ENCODE assay signal across 1 cellular context in the genomic region with DNA sequence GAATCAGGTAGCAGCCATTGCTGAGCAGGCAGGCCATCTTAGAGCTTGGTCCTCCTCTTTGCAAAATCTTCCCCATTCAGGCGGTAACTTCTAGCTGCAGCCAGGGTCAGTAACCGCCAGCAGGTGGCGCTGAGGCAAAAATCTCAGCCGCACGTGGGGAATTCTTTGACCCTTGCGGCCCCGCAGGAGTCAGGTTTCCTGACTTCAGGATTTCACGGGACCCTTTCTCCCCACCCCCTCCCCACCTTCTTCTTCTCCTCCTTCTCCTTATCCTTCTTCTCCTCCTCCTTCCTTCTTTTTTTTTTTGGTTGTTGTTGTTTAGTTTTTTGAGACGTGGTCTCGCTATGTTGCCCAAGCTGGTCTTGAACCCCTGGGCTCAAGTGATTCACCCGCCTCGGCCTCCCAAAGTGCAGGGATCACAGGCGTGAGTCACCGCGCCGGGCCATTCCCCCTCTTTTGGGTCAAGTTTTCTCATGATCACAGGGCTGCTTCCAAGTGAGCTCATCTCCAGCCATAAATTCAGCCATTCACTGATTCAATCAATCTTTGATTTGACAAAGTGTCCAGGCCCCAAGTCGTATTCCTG.
TF ChIP-seq lines count a peak whose summit lies in the region.

No MANE protein-coding gene starts in this region.

TF ChIP-seq in K562, 482 proteins besides CTCF, POLR2A, EP300 and RAD21 (continued from another document and continues in another):
- TF ChIP-seq, protein P1, sequence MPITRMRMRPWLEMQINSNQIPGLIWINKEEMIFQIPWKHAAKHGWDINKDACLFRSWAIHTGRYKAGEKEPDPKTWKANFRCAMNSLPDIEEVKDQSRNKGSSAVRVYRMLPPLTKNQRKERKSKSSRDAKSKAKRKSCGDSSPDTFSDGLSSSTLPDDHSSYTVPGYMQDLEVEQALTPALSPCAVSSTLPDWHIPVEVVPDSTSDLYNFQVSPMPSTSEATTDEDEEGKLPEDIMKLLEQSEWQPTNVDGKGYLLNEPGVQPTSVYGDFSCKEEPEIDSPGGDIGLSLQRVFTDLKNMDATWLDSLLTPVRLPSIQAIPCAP (CRISPR knock-in tag; IDR thresholded peaks at IDR 0.05; ENCODE audit: borderline replicate concordance): no peak
- TF ChIP-seq, protein P2, sequence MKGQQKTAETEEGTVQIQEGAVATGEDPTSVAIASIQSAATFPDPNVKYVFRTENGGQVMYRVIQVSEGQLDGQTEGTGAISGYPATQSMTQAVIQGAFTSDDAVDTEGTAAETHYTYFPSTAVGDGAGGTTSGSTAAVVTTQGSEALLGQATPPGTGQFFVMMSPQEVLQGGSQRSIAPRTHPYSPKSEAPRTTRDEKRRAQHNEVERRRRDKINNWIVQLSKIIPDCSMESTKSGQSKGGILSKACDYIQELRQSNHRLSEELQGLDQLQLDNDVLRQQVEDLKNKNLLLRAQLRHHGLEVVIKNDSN (CRISPR knock-in tag; IDR thresholded peaks at IDR 0.05): peak; percentile 62
- TF ChIP-seq, protein P3, sequence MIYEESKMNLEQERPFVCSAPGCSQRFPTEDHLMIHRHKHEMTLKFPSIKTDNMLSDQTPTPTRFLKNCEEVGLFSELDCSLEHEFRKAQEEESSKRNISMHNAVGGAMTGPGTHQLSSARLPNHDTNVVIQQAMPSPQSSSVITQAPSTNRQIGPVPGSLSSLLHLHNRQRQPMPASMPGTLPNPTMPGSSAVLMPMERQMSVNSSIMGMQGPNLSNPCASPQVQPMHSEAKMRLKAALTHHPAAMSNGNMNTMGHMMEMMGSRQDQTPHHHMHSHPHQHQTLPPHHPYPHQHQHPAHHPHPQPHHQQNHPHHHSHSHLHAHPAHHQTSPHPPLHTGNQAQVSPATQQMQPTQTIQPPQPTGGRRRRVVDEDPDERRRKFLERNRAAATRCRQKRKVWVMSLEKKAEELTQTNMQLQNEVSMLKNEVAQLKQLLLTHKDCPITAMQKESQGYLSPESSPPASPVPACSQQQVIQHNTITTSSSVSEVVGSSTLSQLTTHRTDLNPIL (CRISPR knock-in tag; IDR thresholded peaks at IDR 0.05): no peak
- TF ChIP-seq STAT5B (CRISPR knock-in tag; IDR thresholded peaks at IDR 0.05) (no peak), BACH1 (tag; IDR thresholded peaks at IDR 0.05) (no peak), TOE1 (IDR thresholded peaks at IDR 0.05; ENCODE audit: borderline replicate concordance) (no peak), TOE1 (CRISPR knock-in tag; IDR thresholded peaks at IDR 0.05; ENCODE audit: borderline replicate concordance, low read depth) (no peak), NR2C2 (CRISPR knock-in tag; IDR thresholded peaks at IDR 0.05) (no peak), NR2C2 (tag; IDR thresholded peaks at IDR 0.05) (peak; percentile 42; the same call in 1 of the 2 replicates), CAMTA2 (CRISPR knock-in tag; conservative IDR thresholded peaks at IDR 0.05) (no peak), RBM14 (IDR thresholded peaks at IDR 0.05; ENCODE audit: borderline replicate concordance, insufficient read depth, low read depth, low read length) (no peak), ZNF384 (IDR thresholded peaks at IDR 0.05; ENCODE audit: low read depth, low read length) (0 out of 2 replicates have a peak, but pooled peaks have one; percentile 35), RFX7 (CRISPR knock-in tag; IDR thresholded peaks at IDR 0.05) (no peak), ZC3H4 (CRISPR knock-in tag; IDR thresholded peaks at IDR 0.05; ENCODE audit: borderline replicate concordance) (no peak), YY1 (IDR thresholded peaks at IDR 0.05; ENCODE audit: borderline replicate concordance in 1 of 3, control insufficient read depth in 1 of 3, extremely low read depth in 1 of 3, insufficient read depth in 3 of 3, insufficient read length in 1 of 3, insufficient replicate concordance in 2 of 3, low read depth in 1 of 3, low read length in 2 of 3) (peak; percentile 17 to 59 (median 41)), BHLHE40 (IDR thresholded peaks at IDR 0.05; ENCODE audit: low read length) (peak; percentile 98), HDAC3 (IDR thresholded peaks at IDR 0.05; ENCODE audit: borderline replicate concordance, partially characterized antibody) (no peak), SMC3 (conservative IDR thresholded peaks at IDR 0.05; ENCODE audit: insufficient read depth, low read depth, low read length) (peak; percentile 92), TEAD2 (tag; IDR thresholded peaks at IDR 0.05) (peak; percentile 68; the same call in 1 of the 2 replicates), BDP1 (IDR thresholded peaks at IDR 0.05; ENCODE audit: insufficient read depth, insufficient read length) (no peak), NFATC3 (IDR thresholded peaks at IDR 0.05) (no peak), GATAD2A (IDR thresholded peaks at IDR 0.05) (0 out of 2 replicates have a peak, but pooled peaks have one; percentile 18), L3MBTL2 (IDR thresholded peaks at IDR 0.05) (peak; percentile 72), FIP1L1 (IDR thresholded peaks at IDR 0.05; ENCODE audit: low read depth, low read length, poor library complexity, severe bottlenecking) (no peak), ZNF583 (CRISPR knock-in tag; IDR thresholded peaks at IDR 0.05) (no peak), ZFP1 (CRISPR knock-in tag; IDR thresholded peaks at IDR 0.05) (no peak), CTBP1 (IDR thresholded peaks at IDR 0.05; ENCODE audit: borderline replicate concordance) (peak; percentile 43; the same call in 1 of the 2 replicates), ZNF79 (CRISPR knock-in tag; IDR thresholded peaks at IDR 0.05; ENCODE audit: low read depth) (no peak), BMI1 (IDR thresholded peaks at IDR 0.05; ENCODE audit: low read length) (no peak), NBN (IDR thresholded peaks at IDR 0.05; ENCODE audit: low read depth) (0 out of 2 replicates have a peak, but pooled peaks have one; percentile 45), MTF1 (CRISPR knock-in tag; IDR thresholded peaks at IDR 0.05; ENCODE audit: borderline replicate concordance) (no peak), HCFC1 (IDR thresholded peaks at IDR 0.05; ENCODE audit: low read depth, low read length) (0 out of 2 replicates have a peak, but pooled peaks have one; percentile 11), ZSCAN32 (CRISPR knock-in tag; IDR thresholded peaks at IDR 0.05) (no peak), FOXP1 (CRISPR knock-in tag; IDR thresholded peaks at IDR 0.05) (no peak), BRD9 (IDR thresholded peaks at IDR 0.05; ENCODE audit: low read depth, partially characterized antibody) (peak; percentile 58), TEAD1 (CRISPR knock-in tag; IDR thresholded peaks at IDR 0.05) (peak in 1 of 2 experiments; percentile 66; a peak in 1 of 4 replicates), MAFK (IDR thresholded peaks at IDR 0.05; ENCODE audit: low read length) (peak; percentile 26; the same call in 1 of the 2 replicates)
- TF ChIP-seq, protein P4, sequence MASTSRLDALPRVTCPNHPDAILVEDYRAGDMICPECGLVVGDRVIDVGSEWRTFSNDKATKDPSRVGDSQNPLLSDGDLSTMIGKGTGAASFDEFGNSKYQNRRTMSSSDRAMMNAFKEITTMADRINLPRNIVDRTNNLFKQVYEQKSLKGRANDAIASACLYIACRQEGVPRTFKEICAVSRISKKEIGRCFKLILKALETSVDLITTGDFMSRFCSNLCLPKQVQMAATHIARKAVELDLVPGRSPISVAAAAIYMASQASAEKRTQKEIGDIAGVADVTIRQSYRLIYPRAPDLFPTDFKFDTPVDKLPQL (IDR thresholded peaks at IDR 0.05; ENCODE audit: extremely low read depth, insufficient read length): no peak
- TF ChIP-seq, protein P5, sequence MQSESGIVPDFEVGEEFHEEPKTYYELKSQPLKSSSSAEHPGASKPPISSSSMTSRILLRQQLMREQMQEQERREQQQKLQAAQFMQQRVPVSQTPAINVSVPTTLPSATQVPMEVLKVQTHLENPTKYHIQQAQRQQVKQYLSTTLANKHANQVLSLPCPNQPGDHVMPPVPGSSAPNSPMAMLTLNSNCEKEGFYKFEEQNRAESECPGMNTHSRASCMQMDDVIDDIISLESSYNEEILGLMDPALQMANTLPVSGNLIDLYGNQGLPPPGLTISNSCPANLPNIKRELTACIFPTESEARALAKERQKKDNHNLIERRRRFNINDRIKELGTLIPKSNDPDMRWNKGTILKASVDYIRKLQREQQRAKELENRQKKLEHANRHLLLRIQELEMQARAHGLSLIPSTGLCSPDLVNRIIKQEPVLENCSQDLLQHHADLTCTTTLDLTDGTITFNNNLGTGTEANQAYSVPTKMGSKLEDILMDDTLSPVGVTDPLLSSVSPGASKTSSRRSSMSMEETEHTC (IDR thresholded peaks at IDR 0.05): no peak
- TF ChIP-seq, protein P6, sequence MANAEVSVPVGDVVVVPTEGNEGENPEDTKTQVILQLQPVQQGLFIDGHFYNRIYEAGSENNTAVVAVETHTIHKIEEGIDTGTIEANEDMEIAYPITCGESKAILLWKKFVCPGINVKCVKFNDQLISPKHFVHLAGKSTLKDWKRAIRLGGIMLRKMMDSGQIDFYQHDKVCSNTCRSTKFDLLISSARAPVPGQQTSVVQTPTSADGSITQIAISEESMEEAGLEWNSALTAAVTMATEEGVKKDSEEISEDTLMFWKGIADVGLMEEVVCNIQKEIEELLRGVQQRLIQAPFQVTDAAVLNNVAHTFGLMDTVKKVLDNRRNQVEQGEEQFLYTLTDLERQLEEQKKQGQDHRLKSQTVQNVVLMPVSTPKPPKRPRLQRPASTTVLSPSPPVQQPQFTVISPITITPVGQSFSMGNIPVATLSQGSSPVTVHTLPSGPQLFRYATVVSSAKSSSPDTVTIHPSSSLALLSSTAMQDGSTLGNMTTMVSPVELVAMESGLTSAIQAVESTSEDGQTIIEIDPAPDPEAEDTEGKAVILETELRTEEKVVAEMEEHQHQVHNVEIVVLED (CRISPR knock-in tag; IDR thresholded peaks at IDR 0.05): no peak
- TF ChIP-seq, protein P7, sequence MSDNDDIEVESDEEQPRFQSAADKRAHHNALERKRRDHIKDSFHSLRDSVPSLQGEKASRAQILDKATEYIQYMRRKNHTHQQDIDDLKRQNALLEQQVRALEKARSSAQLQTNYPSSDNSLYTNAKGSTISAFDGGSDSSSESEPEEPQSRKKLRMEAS (CRISPR knock-in tag; IDR thresholded peaks at IDR 0.05): peak; percentile 71
- TF ChIP-seq, protein P8, sequence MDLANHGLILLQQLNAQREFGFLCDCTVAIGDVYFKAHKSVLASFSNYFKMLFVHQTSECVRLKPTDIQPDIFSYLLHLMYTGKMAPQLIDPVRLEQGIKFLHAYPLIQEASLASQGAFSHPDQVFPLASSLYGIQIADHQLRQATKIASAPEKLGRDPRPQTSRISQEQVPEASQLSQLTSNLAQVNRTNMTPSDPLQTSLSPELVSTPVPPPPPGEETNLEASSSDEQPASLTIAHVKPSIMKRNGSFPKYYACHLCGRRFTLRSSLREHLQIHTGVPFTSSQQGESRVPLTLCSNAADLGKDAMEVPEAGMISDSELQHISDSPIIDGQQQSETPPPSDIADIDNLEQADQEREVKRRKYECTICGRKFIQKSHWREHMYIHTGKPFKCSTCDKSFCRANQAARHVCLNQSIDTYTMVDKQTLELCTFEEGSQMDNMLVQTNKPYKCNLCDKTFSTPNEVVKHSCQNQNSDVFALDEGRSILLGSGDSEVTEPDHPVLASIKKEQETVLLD (IDR thresholded peaks at IDR 0.05): no peak
- TF ChIP-seq, protein P9, sequence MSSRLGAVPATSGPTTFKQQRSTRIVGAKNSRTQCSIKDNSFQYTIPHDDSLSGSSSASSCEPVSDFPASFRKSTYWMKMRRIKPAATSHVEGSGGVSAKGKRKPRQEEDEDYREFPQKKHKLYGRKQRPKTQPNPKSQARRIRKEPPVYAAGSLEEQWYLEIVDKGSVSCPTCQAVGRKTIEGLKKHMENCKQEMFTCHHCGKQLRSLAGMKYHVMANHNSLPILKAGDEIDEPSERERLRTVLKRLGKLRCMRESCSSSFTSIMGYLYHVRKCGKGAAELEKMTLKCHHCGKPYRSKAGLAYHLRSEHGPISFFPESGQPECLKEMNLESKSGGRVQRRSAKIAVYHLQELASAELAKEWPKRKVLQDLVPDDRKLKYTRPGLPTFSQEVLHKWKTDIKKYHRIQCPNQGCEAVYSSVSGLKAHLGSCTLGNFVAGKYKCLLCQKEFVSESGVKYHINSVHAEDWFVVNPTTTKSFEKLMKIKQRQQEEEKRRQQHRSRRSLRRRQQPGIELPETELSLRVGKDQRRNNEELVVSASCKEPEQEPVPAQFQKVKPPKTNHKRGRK (tag; IDR thresholded peaks at IDR 0.05): peak; percentile 86
- TF ChIP-seq, protein P10, sequence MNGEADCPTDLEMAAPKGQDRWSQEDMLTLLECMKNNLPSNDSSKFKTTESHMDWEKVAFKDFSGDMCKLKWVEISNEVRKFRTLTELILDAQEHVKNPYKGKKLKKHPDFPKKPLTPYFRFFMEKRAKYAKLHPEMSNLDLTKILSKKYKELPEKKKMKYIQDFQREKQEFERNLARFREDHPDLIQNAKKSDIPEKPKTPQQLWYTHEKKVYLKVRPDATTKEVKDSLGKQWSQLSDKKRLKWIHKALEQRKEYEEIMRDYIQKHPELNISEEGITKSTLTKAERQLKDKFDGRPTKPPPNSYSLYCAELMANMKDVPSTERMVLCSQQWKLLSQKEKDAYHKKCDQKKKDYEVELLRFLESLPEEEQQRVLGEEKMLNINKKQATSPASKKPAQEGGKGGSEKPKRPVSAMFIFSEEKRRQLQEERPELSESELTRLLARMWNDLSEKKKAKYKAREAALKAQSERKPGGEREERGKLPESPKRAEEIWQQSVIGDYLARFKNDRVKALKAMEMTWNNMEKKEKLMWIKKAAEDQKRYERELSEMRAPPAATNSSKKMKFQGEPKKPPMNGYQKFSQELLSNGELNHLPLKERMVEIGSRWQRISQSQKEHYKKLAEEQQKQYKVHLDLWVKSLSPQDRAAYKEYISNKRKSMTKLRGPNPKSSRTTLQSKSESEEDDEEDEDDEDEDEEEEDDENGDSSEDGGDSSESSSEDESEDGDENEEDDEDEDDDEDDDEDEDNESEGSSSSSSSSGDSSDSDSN (IDR thresholded peaks at IDR 0.05; ENCODE audit: borderline replicate concordance in 1 of 2, low read depth in 2 of 2, low read length in 2 of 2): no peak
- TF ChIP-seq, protein P11, sequence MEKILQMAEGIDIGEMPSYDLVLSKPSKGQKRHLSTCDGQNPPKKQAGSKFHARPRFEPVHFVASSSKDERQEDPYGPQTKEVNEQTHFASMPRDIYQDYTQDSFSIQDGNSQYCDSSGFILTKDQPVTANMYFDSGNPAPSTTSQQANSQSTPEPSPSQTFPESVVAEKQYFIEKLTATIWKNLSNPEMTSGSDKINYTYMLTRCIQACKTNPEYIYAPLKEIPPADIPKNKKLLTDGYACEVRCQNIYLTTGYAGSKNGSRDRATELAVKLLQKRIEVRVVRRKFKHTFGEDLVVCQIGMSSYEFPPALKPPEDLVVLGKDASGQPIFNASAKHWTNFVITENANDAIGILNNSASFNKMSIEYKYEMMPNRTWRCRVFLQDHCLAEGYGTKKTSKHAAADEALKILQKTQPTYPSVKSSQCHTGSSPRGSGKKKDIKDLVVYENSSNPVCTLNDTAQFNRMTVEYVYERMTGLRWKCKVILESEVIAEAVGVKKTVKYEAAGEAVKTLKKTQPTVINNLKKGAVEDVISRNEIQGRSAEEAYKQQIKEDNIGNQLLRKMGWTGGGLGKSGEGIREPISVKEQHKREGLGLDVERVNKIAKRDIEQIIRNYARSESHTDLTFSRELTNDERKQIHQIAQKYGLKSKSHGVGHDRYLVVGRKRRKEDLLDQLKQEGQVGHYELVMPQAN (IDR thresholded peaks at IDR 0.05; ENCODE audit: borderline replicate concordance): no peak; the same call in 1 of the 2 replicates
- TF ChIP-seq, protein P12, sequence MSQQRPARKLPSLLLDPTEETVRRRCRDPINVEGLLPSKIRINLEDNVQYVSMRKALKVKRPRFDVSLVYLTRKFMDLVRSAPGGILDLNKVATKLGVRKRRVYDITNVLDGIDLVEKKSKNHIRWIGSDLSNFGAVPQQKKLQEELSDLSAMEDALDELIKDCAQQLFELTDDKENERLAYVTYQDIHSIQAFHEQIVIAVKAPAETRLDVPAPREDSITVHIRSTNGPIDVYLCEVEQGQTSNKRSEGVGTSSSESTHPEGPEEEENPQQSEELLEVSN (IDR thresholded peaks at IDR 0.05; ENCODE audit: borderline replicate concordance in 1 of 2, extremely low read depth in 1 of 2, insufficient read depth in 1 of 2, insufficient read length in 1 of 2, low read depth in 1 of 2, low read length in 1 of 2, poor library complexity in 1 of 2, severe bottlenecking in 1 of 2): peak; percentile 36 to 75
